9 cellular contexts compared by ENCODE assay signal in the genomic region with DNA sequence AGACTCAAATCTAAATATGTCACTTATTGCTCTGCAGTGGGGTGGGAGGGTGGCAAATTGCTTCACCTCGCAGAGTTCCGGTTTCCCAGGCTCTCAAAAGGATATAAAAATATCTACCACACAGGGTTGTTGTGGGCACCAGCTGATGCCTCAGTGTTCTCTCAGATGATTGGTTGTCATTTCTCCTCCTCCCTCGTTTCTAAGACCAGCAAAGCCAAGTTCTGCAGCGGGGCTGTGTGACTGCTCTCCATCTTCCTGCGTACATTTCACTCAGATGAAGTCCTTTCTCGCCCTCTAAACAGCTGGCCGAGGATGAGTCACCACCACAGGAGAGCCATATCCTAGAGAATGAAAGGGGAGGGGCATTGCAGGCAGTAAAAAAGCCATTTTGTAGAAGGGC. TPM values are rescaled to one million over a fixed set of nuclear protein-coding genes. Genes with fewer than 3 reads are reported as not detected.
A peak's percentile ranks its signal among the peaks of the same experiment; 100 is the strongest.
DNase-seq lines count a peak whose midpoint lies in the region; ATAC-seq and TF ChIP-seq lines count a peak whose summit lies in the region.
"Had no signal": no experiment of that assay in that cellular context is flagged by ENCODE, and none has a peak within 500 bp of the region (broad histone marks: within the 10 kb centered on the region; RNA-seq: fewer than 3 reads in every experiment).

No MANE protein-coding gene starts in this region.

- no peak overlapping the region for H2BK12ac ChIP-seq in mesenchymal stem cell (ENCODE audit: low read length in 2 of 2)

- no peak for ATAC-seq in GM21529 (IDR thresholded peaks at IDR 0.05; ENCODE audit: unreplicated experiment)

- TF ChIP-seq CTCF in VCaP (conservative IDR thresholded peaks at IDR 0.05): no peak

- H2BK15ac ChIP-seq in mesenchymal stem cell (ENCODE audit: low read depth, poor library complexity, severe bottlenecking): no peak overlapping the region

- no peak overlapping the region for H4K91ac ChIP-seq in mesenchymal stem cell (ENCODE audit: low read length)

- H2AK5ac ChIP-seq in mesenchymal stem cell (ENCODE audit: low read length, severe bottlenecking): no peak overlapping the region

- no peak overlapping the region for H4K8ac ChIP-seq in mesenchymal stem cell (ENCODE audit: low read length)

- H2AFZ ChIP-seq in mesenchymal stem cell (ENCODE audit: low read depth, low read length): no peak overlapping the region

- H2BK5ac ChIP-seq in mesenchymal stem cell (ENCODE audit: low read depth, low read length, poor library complexity, severe bottlenecking): no peak overlapping the region

- no peak overlapping the region for H3K23ac ChIP-seq in mesenchymal stem cell (ENCODE audit: low read length in 2 of 2)

- DNase-seq in DMS153 treated with DMSO at 0.1 percent for 48 hours (lab: John Stamatoyannopoulos, UW; ENCODE audit: unreplicated experiment): peak; percentile 53
- DNase-seq in Jurkat, Clone E6-1 (ENCODE audit: low read depth, low spot score): peak; percentile 68
- peak; percentile 69 for DNase-seq in mesenchymal stem cell
- no peak for DNase-seq in DMS79 treated with DMSO at 0.1 percent for 48 hours (lab: John Stamatoyannopoulos, UW)
- no peak for DNase-seq in activated CD4-positive, alpha-beta T cell treated with anti-CD3 and anti-CD28 coated beads for 4 hours
- DNase-seq in retina: no peak
- DNase-seq: activated CD4-positive, CD25-positive, alpha-beta regulatory T cell treated with anti-CD3 and anti-CD28 coated beads, Interleukin-2, amount 50 U/mL, for 72 hours had no signal

- H3K27me3 ChIP-seq in mesenchymal stem cell (ENCODE audit: control insufficient read depth in 1 of 2, insufficient read depth in 1 of 2, low read length in 2 of 2): peaks cover 20 to 23% of the 10 kb centered on the region in 2 experiments

- H3K36me3 ChIP-seq in mesenchymal stem cell (ENCODE audit: control insufficient read depth in 1 of 2, insufficient read depth in 2 of 2, low read depth in 1 of 2, low read length in 2 of 2): no peaks in the 10 kb centered on the region

- H3K18ac ChIP-seq in mesenchymal stem cell (ENCODE audit: low read depth in 1 of 2, low read length in 2 of 2): no peak overlapping the region

- no peaks in the 10 kb centered on the region for H3K79me1 ChIP-seq in mesenchymal stem cell (replicated peaks; ENCODE audit: low read length, poor library complexity, severe bottlenecking)

- no peak overlapping the region for H3K14ac ChIP-seq in mesenchymal stem cell (ENCODE audit: low read length in 2 of 2)

- H2BK120ac ChIP-seq in mesenchymal stem cell (ENCODE audit: low read depth, low read length): no peak overlapping the region

- 23% methylated on average over 7 of the region's 7 CpGs for WGBS in mesenchymal stem cell

- H3K4me2 ChIP-seq in mesenchymal stem cell (ENCODE audit: low read length, poor library complexity, severe bottlenecking): no peak overlapping the region

- no peak overlapping the region for H3K4ac ChIP-seq in mesenchymal stem cell (ENCODE audit: low read depth in 1 of 2, low read length in 2 of 2)

- H3K27ac ChIP-seq in VCaP (peak overlapping the region; percentile 73), mesenchymal stem cell (ENCODE audit: low read length, poor library complexity, severe bottlenecking) (no peak overlapping the region)

- peaks cover 3% of the 10 kb centered on the region for H3K4me1 ChIP-seq in mesenchymal stem cell (ENCODE audit: control insufficient read depth, insufficient read depth, low read depth, low read length)

- no peak overlapping the region for H3K9ac ChIP-seq in mesenchymal stem cell (ENCODE audit: low read length)

- H3K4me3 ChIP-seq in Jurkat, Clone E6-1 (ENCODE audit: low read length): peak overlapping the region; percentile 8; the same call in 1 of the 2 replicates
- H3K4me3 ChIP-seq in mesenchymal stem cell (ENCODE audit: insufficient read depth in 1 of 2, low read depth in 1 of 2, low read length in 2 of 2): peak overlapping the region in 1 of 2 experiments; percentile 5

- no peaks in the 10 kb centered on the region for H3K9me3 ChIP-seq in mesenchymal stem cell (ENCODE audit: control insufficient read depth, low read length)

RNA-seq across cellular contexts. Expression of gene VWA5B1, which starts 35.0 kb away (rescaled TPM):
- not detected for polyA plus RNA-seq in Jurkat, Clone E6-1 (2012; ENCODE audit: insufficient read depth, insufficient read length)
- polyA plus RNA-seq in mesenchymal stem cell (2013, experiment 1 of 2): not detected
- not detected for polyA plus RNA-seq in mesenchymal stem cell (2013, experiment 2 of 2)

Comparison
In these comparisons a context has a peak if more than half of its experiments do, and no peak if none do; other contexts are left out.
1. DNase-seq: peak in DMS153 treated with DMSO at 0.1 percent for 48 hours (single experiment), Jurkat, Clone E6-1 (single experiment) and mesenchymal stem cell (single experiment); none in DMS79 treated with DMSO at 0.1 percent for 48 hours (single experiment), activated CD4-positive, alpha-beta T cell treated with anti-CD3 and anti-CD28 coated beads for 4 hours (0 of 2) and retina (single experiment).